30 cellular contexts compared by ENCODE assay signal in genomic region chr21:32285476-32285875, GRCh38. TPM values are rescaled to one million over a fixed set of nuclear protein-coding genes. Genes with fewer than 3 reads are reported as not detected.
"Had no signal": no experiment of that assay in that cellular context is flagged by ENCODE, and none has a peak within 500 bp of the region (broad histone marks: within the 10 kb centered on the region; RNA-seq: fewer than 3 reads in every experiment).

No MANE protein-coding gene starts in this region.

- DNase-seq: stimulated activated CD4-positive, alpha-beta T cell treated with anti-CD3 and anti-CD28 coated beads, Interleukin-2, amount 100 ng/mL, for 48 hours; stimulated activated CD4-positive, alpha-beta T cell treated with anti-CD3 and anti-CD28 coated beads, Interleukin-4, amount 100 ng/mL, for 1 hour; stimulated activated CD4-positive, alpha-beta T cell treated with anti-CD3 and anti-CD28 coated beads, Interleukin-4, amount 100 ng/mL, for 24 hours; stimulated activated CD4-positive, alpha-beta T cell treated with anti-CD3 and anti-CD28 coated beads, Interleukin-4, amount 100 ng/mL, for 4 hours; stimulated activated CD8-positive, alpha-beta memory T cell treated with anti-CD3 and anti-CD28 coated beads, Interleukin-4, amount 100 ng/mL, for 48 hours; stimulated activated naive B cell treated with anti-CD40 and anti-IgM and Interleukin-4, amounts not matched to agents 10 μg/mL and 1 μg/mL and 100 μg/mL, for 72 hours; stimulated activated naive CD4-positive, alpha-beta T cell; stimulated activated naive CD4-positive, alpha-beta T cell treated with Interleukin-2 at 50 U/mL for 16 hours; stimulated activated naive CD8-positive, alpha-beta T cell treated with anti-CD3 and anti-CD28 coated beads, Interleukin-15, amount 100 ng/mL, for 72 hours; stimulated activated naive CD8-positive, alpha-beta T cell treated with anti-CD3 and anti-CD28 coated beads, Interleukin-15, Interleukin-2, amounts not matched to agents 100 U/mL and 50 U/mL, for 24 hours; stomach; substantia nigra; testis; thyroid gland; tibial artery; transverse colon; trophoblast cell; upper lobe of left lung; upper lobe of right lung; uterus had no signal

- H3K27me3 Mint-ChIP-seq: stimulated activated memory B cell treated with anti-CD40 and anti-IgM and Interleukin-4, amounts not matched to agents 10 μg/mL and 1 μg/mL and 100 μg/mL, for 72 hours; stimulated activated naive B cell treated with anti-CD40 and anti-IgM and Interleukin-4, amounts not matched to agents 10 μg/mL and 1 μg/mL and 100 μg/mL, for 72 hours; stimulated activated naive CD8-positive, alpha-beta T cell treated with anti-CD3 and anti-CD28 coated beads, Interleukin-15, amount 100 ng/mL, for 72 hours; stimulated activated naive CD8-positive, alpha-beta T cell treated with anti-CD3 and anti-CD28 coated beads, Interleukin-15, Interleukin-2, amounts not matched to agents 100 ng/mL and 50 ng/mL, for 24 hours; type B pancreatic cell had no signal

- H3K9me3 ChIP-seq: stomach, suprapubic skin, testis, thoracic aorta, thyroid gland, tibial artery, tibial nerve, transverse colon, upper lobe of left lung, upper lobe of right lung, uterus, vagina had no signal

- H3K4me1 ChIP-seq: stomach, suprapubic skin, testis, thyroid gland, tibial artery, transverse colon, upper lobe of left lung, upper lobe of right lung, uterus, vagina had no signal

- H3K27ac Mint-ChIP-seq: stimulated activated memory B cell treated with anti-CD40 and anti-IgM and Interleukin-4, amounts not matched to agents 10 μg/mL and 1 μg/mL and 100 μg/mL, for 72 hours; stimulated activated naive B cell treated with anti-CD40 and anti-IgM and Interleukin-4, amounts not matched to agents 10 μg/mL and 1 μg/mL and 100 μg/mL, for 72 hours; stimulated activated naive CD8-positive, alpha-beta T cell treated with anti-CD3 and anti-CD28 coated beads, Interleukin-15, Interleukin-2, amounts not matched to agents 100 ng/mL and 50 ng/mL, for 24 hours; type B pancreatic cell had no signal

- H3K4me3 ChIP-seq: stomach, suprapubic skin, testis, thoracic aorta, thyroid gland, tibial artery, tibial nerve, transverse colon, upper lobe of left lung, upper lobe of right lung, uterus, vagina had no signal

- ATAC-seq: stimulated activated memory B cell treated with anti-CD40 and anti-IgM and Interleukin-4, amounts not matched to agents 10 μg/mL and 1 μg/mL and 100 μg/mL, for 72 hours; stimulated activated naive B cell treated with anti-CD40 and anti-IgM and Interleukin-4, amounts not matched to agents 10 μg/mL and 1 μg/mL and 100 μg/mL, for 72 hours; stimulated activated naive CD8-positive, alpha-beta T cell treated with anti-CD3 and anti-CD28 coated beads, Interleukin-15, amount 100 ng/mL, for 72 hours; stimulated activated naive CD8-positive, alpha-beta T cell treated with anti-CD3 and anti-CD28 coated beads, Interleukin-15, Interleukin-2, amounts not matched to agents 100 U/mL and 50 U/mL, for 24 hours; upper lobe of right lung had no signal

- H3K36me3 Mint-ChIP-seq: type B pancreatic cell had no signal

- H3K9me3 Mint-ChIP-seq: stimulated activated naive CD8-positive, alpha-beta T cell treated with anti-CD3 and anti-CD28 coated beads, Interleukin-15, amount 100 ng/mL, for 72 hours; stimulated activated naive CD8-positive, alpha-beta T cell treated with anti-CD3 and anti-CD28 coated beads, Interleukin-15, Interleukin-2, amounts not matched to agents 100 ng/mL and 50 ng/mL, for 24 hours had no signal

- H3K36me3 ChIP-seq: thoracic aorta, thyroid gland, tibial artery, transverse colon, upper lobe of left lung, upper lobe of right lung, uterus, vagina had no signal

- H3K27ac ChIP-seq: stomach, suprapubic skin, testis, thoracic aorta, thyroid gland, tibial artery, tibial nerve, transverse colon, upper lobe of left lung, upper lobe of right lung, uterus, vagina had no signal

- H3K4me3 Mint-ChIP-seq: stimulated activated memory B cell treated with anti-CD40 and anti-IgM and Interleukin-4, amounts not matched to agents 10 μg/mL and 1 μg/mL and 100 μg/mL, for 72 hours; stimulated activated naive B cell treated with anti-CD40 and anti-IgM and Interleukin-4, amounts not matched to agents 10 μg/mL and 1 μg/mL and 100 μg/mL, for 72 hours; stimulated activated naive CD8-positive, alpha-beta T cell treated with anti-CD3 and anti-CD28 coated beads, Interleukin-15, amount 100 ng/mL, for 72 hours; stimulated activated naive CD8-positive, alpha-beta T cell treated with anti-CD3 and anti-CD28 coated beads, Interleukin-15, Interleukin-2, amounts not matched to agents 100 ng/mL and 50 ng/mL, for 24 hours; type B pancreatic cell had no signal

RNA-seq across cellular contexts. Expression of gene MRAP, which starts 13.2 kb away (rescaled TPM):
- total RNA-seq: temporal lobe, thoracic aorta, thyroid gland, transverse colon, ureter, urinary bladder, uterus had no signal
